In genomic region chr22:32538516-32538915, GRCh38 we compare ENCODE assay signal across 23 cellular contexts.
"Had no signal": no experiment of that assay in that cellular context is flagged by ENCODE, and none has a peak within 500 bp of the region (broad histone marks: within the 10 kb centered on the region; RNA-seq: fewer than 3 reads in every experiment).

No MANE protein-coding gene starts in this region.

- FAIRE-seq: endometrium, frontal cortex, kidney had no signal

- ATAC-seq: esophagus mucosa; left cardiac atrium; natural killer cell treated with Interleukin-12 subunit alpha and Interleukin-12 subunit beta and Interleukin-15 and Interleukin-18, amount 100 ng/mL, for 72 hours; right lobe of liver; stimulated activated memory B cell treated with anti-CD40 and anti-IgM and Interleukin-4, amounts not matched to agents 10 μg/mL and 1 μg/mL and 100 μg/mL, for 72 hours had no signal

- H3K27ac ChIP-seq: neural progenitor cell, parathyroid adenoma, prostate gland, testis, vagina had no signal

- H3K9ac ChIP-seq: neural progenitor cell, parathyroid adenoma had no signal

- H3K36me3 ChIP-seq: neural progenitor cell, prostate gland, right lobe of liver, spleen, tibial nerve, vagina had no signal

- H3K27ac Mint-ChIP-seq: natural killer cell treated with Interleukin-12 subunit alpha and Interleukin-12 subunit beta and Interleukin-15 and Interleukin-18, amount 100 ng/mL, for 72 hours; neural progenitor cell; stimulated activated memory B cell treated with anti-CD40 and anti-IgM and Interleukin-4, amounts not matched to agents 10 μg/mL and 1 μg/mL and 100 μg/mL, for 72 hours; stimulated activated naive CD8-positive, alpha-beta T cell treated with anti-CD3 and anti-CD28 coated beads, Interleukin-15, Interleukin-2, amounts not matched to agents 100 ng/mL and 50 ng/mL, for 24 hours had no signal

- H3K36me3 Mint-ChIP-seq: natural killer cell treated with Interleukin-12 subunit alpha and Interleukin-12 subunit beta and Interleukin-15 and Interleukin-18, amount 100 ng/mL, for 72 hours; neural progenitor cell; stimulated activated memory B cell treated with anti-CD40 and anti-IgM and Interleukin-4, amounts not matched to agents 10 μg/mL and 1 μg/mL and 100 μg/mL, for 72 hours had no signal

- H3K9me3 Mint-ChIP-seq: natural killer cell treated with Interleukin-12 subunit alpha and Interleukin-12 subunit beta and Interleukin-15 and Interleukin-18, amount 100 ng/mL, for 72 hours; neural progenitor cell; stimulated activated naive CD8-positive, alpha-beta T cell treated with anti-CD3 and anti-CD28 coated beads, Interleukin-15, Interleukin-2, amounts not matched to agents 100 ng/mL and 50 ng/mL, for 24 hours had no signal

- H3K4me1 ChIP-seq: parathyroid adenoma, prostate gland had no signal

- H2AFZ ChIP-seq: hepatocyte, neural progenitor cell, parathyroid adenoma had no signal

- H3K9me3 ChIP-seq: prostate gland, right lobe of liver, spleen, testis, tibial nerve, vagina had no signal

- H3K79me2 ChIP-seq: hepatocyte, parathyroid adenoma had no signal

- H3K27me3 ChIP-seq: hepatocyte, neural progenitor cell, right lobe of liver, testis, tibial nerve, vagina had no signal

- H3K4me3 Mint-ChIP-seq: natural killer cell treated with Interleukin-12 subunit alpha and Interleukin-12 subunit beta and Interleukin-15 and Interleukin-18, amount 100 ng/mL, for 72 hours; neural progenitor cell; stimulated activated memory B cell treated with anti-CD40 and anti-IgM and Interleukin-4, amounts not matched to agents 10 μg/mL and 1 μg/mL and 100 μg/mL, for 72 hours; stimulated activated naive CD8-positive, alpha-beta T cell treated with anti-CD3 and anti-CD28 coated beads, Interleukin-15, Interleukin-2, amounts not matched to agents 100 ng/mL and 50 ng/mL, for 24 hours had no signal

- H3K4me1 Mint-ChIP-seq: stimulated activated memory B cell treated with anti-CD40 and anti-IgM and Interleukin-4, amounts not matched to agents 10 μg/mL and 1 μg/mL and 100 μg/mL, for 72 hours had no signal

- H3K4me3 ChIP-seq: hepatocyte, neural progenitor cell, prostate gland, right lobe of liver, spleen, testis, tibial nerve, vagina had no signal

- DNase-seq: effector memory CD4-positive, alpha-beta T cell; kidney; left cardiac atrium; midbrain; nucleus accumbens; right lobe of liver; spleen; stimulated activated CD4-positive, alpha-beta T cell treated with anti-CD3 and anti-CD28 coated beads, Interleukin-15, amount 100 ng/mL, for 24 hours; stimulated activated CD4-positive, alpha-beta T cell treated with anti-CD3 and anti-CD28 coated beads, Interleukin-1b, Interleukin-23, amount 100 ng/mL, for 48 hours; stimulated activated CD4-positive, alpha-beta T cell treated with anti-CD3 and anti-CD28 coated beads, Interleukin-4, amount 100 ng/mL, for 24 hours; testis had no signal

- H3K4me2 ChIP-seq: hepatocyte, neural progenitor cell had no signal
